ENCODE assay signal across 23 cellular contexts in the genomic region with DNA sequence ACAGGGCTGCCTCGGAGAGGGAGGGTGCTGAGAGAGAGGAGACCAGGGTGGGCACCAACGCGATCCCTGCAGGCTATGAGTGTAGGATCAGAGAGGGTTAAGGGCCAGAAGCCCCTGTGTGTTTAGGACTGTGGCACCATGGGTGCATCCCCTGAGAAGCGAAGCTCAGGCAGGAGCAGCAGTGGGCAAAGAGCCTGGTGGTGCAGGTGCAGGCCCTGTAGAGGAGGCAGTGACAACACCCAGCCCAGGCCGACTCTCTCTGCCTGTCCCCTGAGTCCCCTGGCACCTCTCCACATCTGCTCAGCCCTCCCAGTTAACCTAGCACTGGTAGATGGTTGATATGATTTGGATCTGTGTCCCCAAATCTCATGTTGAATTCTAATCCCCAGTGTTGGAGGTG.
"Had no signal": no experiment of that assay in that cellular context is flagged by ENCODE, and none has a peak within 500 bp of the region (broad histone marks: within the 10 kb centered on the region; RNA-seq: fewer than 3 reads in every experiment).

No MANE protein-coding gene starts in this region.

- ATAC-seq: activated CD8-positive, alpha-beta T cell treated with anti-CD3 and anti-CD28 coated beads, Interleukin-2, amount 10 ng/mL, durations not matched to agents 7 days and 5 days; K562; PC-3; WTC11 had no signal

- H3K27ac Mint-ChIP-seq: activated CD8-positive, alpha-beta T cell treated with anti-CD3 and anti-CD28 coated beads, Interleukin-2, amount 10 ng/mL, durations not matched to agents 7 days and 5 days; activated naive CD4-positive, alpha-beta T cell treated with anti-CD3 and anti-CD28 coated beads, Interleukin-2, amount 50 U/mL, for 24 hours; brain; T-helper 1 cell treated with Interleukin-12 subunit alpha and Interleukin-12 subunit beta and Interleukin-4 antibody, amounts not matched to agents 30 μg/mL and 1 μg/mL, for 36 hours; WTC11 had no signal

- H3K4me3 ChIP-seq: K562 had no signal

- H3K36me3 Mint-ChIP-seq: activated naive CD4-positive, alpha-beta T cell treated with anti-CD3 and anti-CD28 coated beads, Interleukin-2, amount 50 U/mL, for 24 hours; brain; WTC11 had no signal

- H3K4me1 Mint-ChIP-seq: activated naive CD4-positive, alpha-beta T cell treated with anti-CD3 and anti-CD28 coated beads, Interleukin-2, amount 50 U/mL, for 24 hours had no signal

- H3K9me3 Mint-ChIP-seq: activated naive CD4-positive, alpha-beta T cell treated with anti-CD3 and anti-CD28 coated beads, Interleukin-2, amount 50 U/mL, for 24 hours; brain; T-helper 1 cell treated with Interleukin-12 subunit alpha and Interleukin-12 subunit beta and Interleukin-4 antibody, amounts not matched to agents 30 μg/mL and 1 μg/mL, for 36 hours; WTC11 had no signal

- H3K4me3 Mint-ChIP-seq: activated CD8-positive, alpha-beta T cell treated with anti-CD3 and anti-CD28 coated beads, Interleukin-2, amount 10 ng/mL, durations not matched to agents 7 days and 5 days; activated naive CD4-positive, alpha-beta T cell treated with anti-CD3 and anti-CD28 coated beads, Interleukin-2, amount 50 U/mL, for 24 hours; brain; T-helper 1 cell treated with Interleukin-12 subunit alpha and Interleukin-12 subunit beta and Interleukin-4 antibody, amounts not matched to agents 30 μg/mL and 1 μg/mL, for 36 hours; WTC11 had no signal

- DNase-seq: activated CD4-positive, alpha-beta T cell treated with anti-CD3 and anti-CD28 coated beads for 48 hours; activated CD4-positive, alpha-beta T cell treated with anti-CD3 and anti-CD28 coated beads, Interleukin-2, amount 50 U/mL, for 4 hours; activated CD4-positive, CD25-positive, alpha-beta regulatory T cell treated with anti-CD3 and anti-CD28 coated beads, Interleukin-2, amount 50 U/mL, for 72 hours; activated CD8-positive, alpha-beta memory T cell treated with anti-CD3 and anti-CD28 coated beads, Interleukin-2, amount 50 U/mL, for 48 hours; activated CD8-positive, alpha-beta T cell treated with anti-CD3 and anti-CD28 coated beads, Interleukin-2, amount 10 ng/mL, durations not matched to agents 7 days and 5 days; activated naive CD4-positive, alpha-beta T cell; activated T-cell treated with anti-CD3 and anti-CD28 coated beads, Interleukin-2, amount 50 U/mL, for 1 hour; amygdala; Karpas-422; MM.1S; NCI-H1105; NCI-H1436; NCI-H187 treated with DMSO at 0.1 percent for 48 hours; NCI-H2081 treated with DMSO at 0.1 percent for 48 hours; NCI-H446; NCI-H524; NK-92 treated with Interleukin-12 subunit alpha and Interleukin-12 subunit beta, amount 100 ng/mL, for 24 hours; PC-3 had no signal
